Comparison of ENCODE assay signal across 18 cellular contexts in genomic region chr12:117844114-117844513, GRCh38.
A peak's percentile ranks its signal among the peaks of the same experiment; 100 is the strongest.
DNase-seq lines count a peak whose midpoint lies in the region; ATAC-seq and TF ChIP-seq lines count a peak whose summit lies in the region.
"Had no signal": no experiment of that assay in that cellular context is flagged by ENCODE, and none has a peak within 500 bp of the region (broad histone marks: within the 10 kb centered on the region; RNA-seq: fewer than 3 reads in every experiment).

No MANE protein-coding gene starts in this region.

- H3K4me2 ChIP-seq in GM23338 = no peak overlapping the region
- H3K4me2 ChIP-seq: BLaER1 had no signal

- peaks cover 32% of the 10 kb centered on the region for H3K36me3 Mint-ChIP-seq in GM23338 (ENCODE audit: low read depth)
- no peaks in the 10 kb centered on the region for H3K36me3 Mint-ChIP-seq in stimulated activated memory B cell treated with anti-CD40 and anti-IgM and Interleukin-4, amounts not matched to agents 10 μg/mL and 1 μg/mL and 100 μg/mL, for 72 hours
- H3K36me3 Mint-ChIP-seq in activated CD8-positive, alpha-beta T cell treated with anti-CD3 and anti-CD28 coated beads, Interleukin-2, amount 10 ng/mL, durations not matched to agents 7 days and 5 days (ENCODE audit: low read depth) = no peaks in the 10 kb centered on the region
- H3K36me3 Mint-ChIP-seq: CD14-positive monocyte; CD4-positive, alpha-beta memory T cell; CD4-positive, CD25-positive, alpha-beta regulatory T cell had no signal

- H4K20me1 ChIP-seq in GM23338 (replicated peaks; ENCODE audit: insufficient read depth) = no peaks in the 10 kb centered on the region
- H4K20me1 ChIP-seq: BLaER1 had no signal

- H3K9me2 ChIP-seq in GM23338 (ENCODE audit: insufficient read depth) = no peaks in the 10 kb centered on the region

- peaks cover 27% of the 10 kb centered on the region for H3K9me3 Mint-ChIP-seq in GM23338
- H3K9me3 Mint-ChIP-seq in stimulated activated memory B cell treated with anti-CD40 and anti-IgM and Interleukin-4, amounts not matched to agents 10 μg/mL and 1 μg/mL and 100 μg/mL, for 72 hours = peaks cover 6% of the 10 kb centered on the region
- no peaks in the 10 kb centered on the region for H3K9me3 Mint-ChIP-seq in activated CD8-positive, alpha-beta T cell treated with anti-CD3 and anti-CD28 coated beads, Interleukin-2, amount 10 ng/mL, durations not matched to agents 7 days and 5 days (ENCODE audit: insufficient read depth)

- peaks cover 13% of the 10 kb centered on the region for H3K4me1 ChIP-seq in GM23338 (ENCODE audit: insufficient read depth)
- H3K4me1 ChIP-seq in uterus = no peaks in the 10 kb centered on the region
- H3K4me1 ChIP-seq: BE2C had no signal

- CTCF ChIA-PET in activated CD8-positive, alpha-beta T cell treated with anti-CD3 and anti-CD28 coated beads, Interleukin-2, amount 10 ng/mL, durations not matched to agents 7 days and 5 days (lab: Charles Lee) = interaction anchor here (1.3 kb wide), 1 partner anchor 11 kb away, joined by 3 read pairs; no protein-coding TSS in a partner anchor

- H3K27ac Mint-ChIP-seq in GM23338 = no peak overlapping the region
- no peak overlapping the region for H3K27ac Mint-ChIP-seq in stimulated activated memory B cell treated with anti-CD40 and anti-IgM and Interleukin-4, amounts not matched to agents 10 μg/mL and 1 μg/mL and 100 μg/mL, for 72 hours
- H3K27ac Mint-ChIP-seq in activated CD8-positive, alpha-beta T cell treated with anti-CD3 and anti-CD28 coated beads, Interleukin-2, amount 10 ng/mL, durations not matched to agents 7 days and 5 days = no peak overlapping the region
- H3K27ac Mint-ChIP-seq: CD4-positive, alpha-beta memory T cell; CD4-positive, CD25-positive, alpha-beta regulatory T cell; CD8-positive, alpha-beta memory T cell had no signal

- H3K27me3 ChIP-seq in GM23338 (ENCODE audit: insufficient read depth) (no peaks in the 10 kb centered on the region), uterus (no peaks in the 10 kb centered on the region)
- H3K27me3 ChIP-seq: BLaER1 had no signal

- no peaks in the 10 kb centered on the region for H3K79me2 ChIP-seq in GM23338 (replicated peaks; ENCODE audit: insufficient read depth)

- intact Hi-C loops in uterus (cut with DNase I; ENCODE audit: low total_unique reads) = no loop called here

- TF ChIP-seq POLR2A in uterus (IDR thresholded peaks at IDR 0.05) = no peak

- no peaks in the 10 kb centered on the region for H3K9me3 ChIP-seq in uterus
- H3K9me3 ChIP-seq: BE2C had no signal

- TF ChIP-seq CTCF in GM23338 (conservative IDR thresholded peaks at IDR 0.05; ENCODE audit: low read depth in 2 of 2) (no peak), uterus (IDR thresholded peaks at IDR 0.05) (no peak)

- no peaks in the 10 kb centered on the region for H3F3A ChIP-seq in GM23338 (replicated peaks; ENCODE audit: low read depth)

- DNase-seq in GM23338 (ENCODE audit: low spot score) = no peak
- DNase-seq in NCI-H524 (lab: John Stamatoyannopoulos, UW) = peak; percentile 10 to 58
- peak; percentile 49 for DNase-seq in mesenteric fat pad (ENCODE audit: low spot score)
- DNase-seq in uterus = no peak
- DNase-seq in activated CD8-positive, alpha-beta T cell treated with anti-CD3 and anti-CD28 coated beads, Interleukin-2, amount 10 ng/mL, durations not matched to agents 7 days and 5 days = no peak
- DNase-seq: 8988T; ACHN; BE2C; C1 segment of cervical spinal cord; CD4-positive, alpha-beta memory T cell; CD4-positive, CD25-positive, alpha-beta regulatory T cell; CD8-positive, alpha-beta memory T cell; COR-L47; DMS79 treated with DMSO at 0.1 percent for 48 hours; GF-D8 had no signal

- peaks cover 10% of the 10 kb centered on the region for H3K27me3 Mint-ChIP-seq in GM23338 (ENCODE audit: insufficient read depth, low read depth, poor library complexity)
- H3K27me3 Mint-ChIP-seq in stimulated activated memory B cell treated with anti-CD40 and anti-IgM and Interleukin-4, amounts not matched to agents 10 μg/mL and 1 μg/mL and 100 μg/mL, for 72 hours = peaks cover 25% of the 10 kb centered on the region
- H3K27me3 Mint-ChIP-seq in activated CD8-positive, alpha-beta T cell treated with anti-CD3 and anti-CD28 coated beads, Interleukin-2, amount 10 ng/mL, durations not matched to agents 7 days and 5 days (ENCODE audit: low read depth) = peaks cover 5% of the 10 kb centered on the region

- peaks cover 33% of the 10 kb centered on the region for H3K4me1 Mint-ChIP-seq in GM23338
- no peaks in the 10 kb centered on the region for H3K4me1 Mint-ChIP-seq in stimulated activated memory B cell treated with anti-CD40 and anti-IgM and Interleukin-4, amounts not matched to agents 10 μg/mL and 1 μg/mL and 100 μg/mL, for 72 hours
- H3K4me1 Mint-ChIP-seq in activated CD8-positive, alpha-beta T cell treated with anti-CD3 and anti-CD28 coated beads, Interleukin-2, amount 10 ng/mL, durations not matched to agents 7 days and 5 days (ENCODE audit: low read depth) = no peaks in the 10 kb centered on the region
- H3K4me1 Mint-ChIP-seq: CD14-positive monocyte; CD4-positive, alpha-beta memory T cell; CD4-positive, CD25-positive, alpha-beta regulatory T cell; CD8-positive, alpha-beta memory T cell had no signal

- no peak overlapping the region for H2AFZ ChIP-seq in GM23338

- peaks cover 7% of the 10 kb centered on the region for H3K36me3 ChIP-seq in GM23338 (ENCODE audit: insufficient read depth)
- no peaks in the 10 kb centered on the region for H3K36me3 ChIP-seq in uterus
- H3K36me3 ChIP-seq: BE2C, BLaER1 had no signal

- no peak overlapping the region for H3K4me3 ChIP-seq in GM23338
- no peak overlapping the region for H3K4me3 ChIP-seq in uterus
- H3K4me3 ChIP-seq: BLaER1 had no signal

- no peak for ATAC-seq in GM23338
- ATAC-seq in stimulated activated memory B cell treated with anti-CD40 and anti-IgM and Interleukin-4, amounts not matched to agents 10 μg/mL and 1 μg/mL and 100 μg/mL, for 72 hours = no peak
- no peak for ATAC-seq in activated CD8-positive, alpha-beta T cell treated with anti-CD3 and anti-CD28 coated beads, Interleukin-2, amount 10 ng/mL, durations not matched to agents 7 days and 5 days

- H3K27ac ChIP-seq in GM23338 (ENCODE audit: low read depth) (no peak overlapping the region), uterus (no peak overlapping the region)
- H3K27ac ChIP-seq: BLaER1 had no signal

- no peak overlapping the region for H3K4me3 Mint-ChIP-seq in GM23338
- H3K4me3 Mint-ChIP-seq in stimulated activated memory B cell treated with anti-CD40 and anti-IgM and Interleukin-4, amounts not matched to agents 10 μg/mL and 1 μg/mL and 100 μg/mL, for 72 hours = no peak overlapping the region
- no peak overlapping the region for H3K4me3 Mint-ChIP-seq in activated CD8-positive, alpha-beta T cell treated with anti-CD3 and anti-CD28 coated beads, Interleukin-2, amount 10 ng/mL, durations not matched to agents 7 days and 5 days
- H3K4me3 Mint-ChIP-seq: CD14-positive monocyte; CD4-positive, alpha-beta memory T cell; CD8-positive, alpha-beta memory T cell had no signal

- POLR2A ChIA-PET in activated CD8-positive, alpha-beta T cell treated with anti-CD3 and anti-CD28 coated beads, Interleukin-2, amount 10 ng/mL, durations not matched to agents 7 days and 5 days (lab: Charles Lee) = no interaction called here

TF ChIP-seq in GM23338, 12 proteins besides CTCF, POLR2A, EP300 and RAD21:
- TF ChIP-seq ZNF331 (CRISPR knock-in tag; IDR thresholded peaks at IDR 0.05; ENCODE audit: low read depth) (peak; percentile 99), ZNF114 (CRISPR knock-in tag; IDR thresholded peaks at IDR 0.05) (no peak), EZH2 (IDR thresholded peaks at IDR 0.05; ENCODE audit: low read depth, unreplicated experiment) (no peak), STAT1 (IDR thresholded peaks at IDR 0.05; ENCODE audit: unreplicated experiment) (no peak)

Comparison
In these comparisons a context has a peak if more than half of its experiments do, and no peak if none do; other contexts are left out.
1. DNase-seq: peak in NCI-H524 (2 of 2) and mesenteric fat pad (single experiment); none in GM23338 (single experiment), uterus (0 of 2) and activated CD8-positive, alpha-beta T cell treated with anti-CD3 and anti-CD28 coated beads, Interleukin-2, amount 10 ng/mL, durations not matched to agents 7 days and 5 days (single experiment).